Comparison of ENCODE assay signal across 20 cellular contexts in genomic region chr2:193476171-193476800, GRCh38.
DNase-seq lines count a peak whose midpoint lies in the region; ATAC-seq and TF ChIP-seq lines count a peak whose summit lies in the region.
"Had no signal": no experiment of that assay in that cellular context is flagged by ENCODE, and none has a peak within 500 bp of the region (broad histone marks: within the 10 kb centered on the region; RNA-seq: fewer than 3 reads in every experiment).

No MANE protein-coding gene starts in this region.

- CTCF ChIA-PET in activated B cell treated with CpG ODN at 0.5 μM for 24 hours (lab: Charles Lee) = no interaction called here

- H3K27me3 Mint-ChIP-seq in activated B cell treated with CpG ODN at 0.5 μM for 24 hours = no peaks in the 10 kb centered on the region
- H3K27me3 Mint-ChIP-seq in stimulated activated memory B cell treated with anti-CD40 and anti-IgM and Interleukin-4, amounts not matched to agents 10 μg/mL and 1 μg/mL and 100 μg/mL, for 72 hours = no peaks in the 10 kb centered on the region

- POLR2A ChIA-PET in activated B cell treated with CpG ODN at 0.5 μM for 24 hours (lab: Charles Lee) = no interaction called here

- intact Hi-C loops in activated B cell treated with CpG ODN at 0.5 μM for 24 hours (cut with micrococcal nuclease) = no loop called here
- intact Hi-C loops in ascending aorta (cut with DNase I) = no loop called here

- H3K4me1 Mint-ChIP-seq in activated B cell treated with CpG ODN at 0.5 μM for 24 hours = peaks cover 30% of the 10 kb centered on the region
- peaks cover 15% of the 10 kb centered on the region for H3K4me1 Mint-ChIP-seq in stimulated activated memory B cell treated with anti-CD40 and anti-IgM and Interleukin-4, amounts not matched to agents 10 μg/mL and 1 μg/mL and 100 μg/mL, for 72 hours
- H3K4me1 Mint-ChIP-seq: neural crest cell had no signal

- no peaks in the 10 kb centered on the region for H3K9me3 ChIP-seq in ascending aorta
- H3K9me3 ChIP-seq: SJCRH30, testis had no signal

- DNase-seq in HT1080 (ENCODE audit: low read depth) (peak; percentile 8), activated B cell treated with CpG ODN at 0.5 μM for 24 hours (no peak), COLO829 (ENCODE audit: low spot score) (no peak), ascending aorta (ENCODE audit: low spot score in 2 of 2) (no peak)
- no peak for DNase-seq in activated effector memory CD4-positive, alpha-beta T cell treated with Interleukin-2 at 50 U/mL for 16 hours
- DNase-seq: activated CD8-positive, alpha-beta memory T cell treated with anti-CD3 and anti-CD28 coated beads, Interleukin-2, amount 50 U/mL, for 48 hours; activated naive CD4-positive, alpha-beta T cell treated with anti-CD3 and anti-CD28 coated beads for 36 hours; AML-193; brain microvascular endothelial cell; HFFc6; mesenchymal stem cell; NCI-H1694; NCI-H446; retina; SJCRH30; testis had no signal

- no peak overlapping the region for H3K27ac ChIP-seq in ascending aorta
- H3K27ac ChIP-seq: brain microvascular endothelial cell, SJCRH30, testis had no signal

- no peaks in the 10 kb centered on the region for H3K36me3 Mint-ChIP-seq in activated B cell treated with CpG ODN at 0.5 μM for 24 hours (ENCODE audit: low read depth)
- H3K36me3 Mint-ChIP-seq in stimulated activated memory B cell treated with anti-CD40 and anti-IgM and Interleukin-4, amounts not matched to agents 10 μg/mL and 1 μg/mL and 100 μg/mL, for 72 hours = no peaks in the 10 kb centered on the region

- TF ChIP-seq CTCF in activated B cell treated with CpG ODN at 0.5 μM for 24 hours (IDR thresholded peaks at IDR 0.05) (no peak), ascending aorta (IDR thresholded peaks at IDR 0.05) (no peak)

- H3K4me1 ChIP-seq in ascending aorta = no peaks in the 10 kb centered on the region
- H3K4me1 ChIP-seq: SJCRH30, testis had no signal

- no peak overlapping the region for H3K4me3 ChIP-seq in ascending aorta
- H3K4me3 ChIP-seq: SJCRH30, testis had no signal

- peak overlapping the region; percentile 68 for H3K27ac Mint-ChIP-seq in activated B cell treated with CpG ODN at 0.5 μM for 24 hours
- H3K27ac Mint-ChIP-seq in stimulated activated memory B cell treated with anti-CD40 and anti-IgM and Interleukin-4, amounts not matched to agents 10 μg/mL and 1 μg/mL and 100 μg/mL, for 72 hours = peak overlapping the region; percentile 16
- H3K27ac Mint-ChIP-seq: activated naive CD4-positive, alpha-beta T cell treated with anti-CD3 and anti-CD28 coated beads for 36 hours; HFFc6 had no signal

- H3K4me3 Mint-ChIP-seq in activated B cell treated with CpG ODN at 0.5 μM for 24 hours = peak overlapping the region; percentile 42
- peak overlapping the region; percentile 21 for H3K4me3 Mint-ChIP-seq in stimulated activated memory B cell treated with anti-CD40 and anti-IgM and Interleukin-4, amounts not matched to agents 10 μg/mL and 1 μg/mL and 100 μg/mL, for 72 hours
- H3K4me3 Mint-ChIP-seq: activated naive CD4-positive, alpha-beta T cell treated with anti-CD3 and anti-CD28 coated beads for 36 hours; HFFc6; neural crest cell had no signal

- no peaks in the 10 kb centered on the region for H3K36me3 ChIP-seq in ascending aorta
- H3K36me3 ChIP-seq: brain microvascular endothelial cell, SJCRH30 had no signal

- peaks cover 3% of the 10 kb centered on the region for H3K9me3 Mint-ChIP-seq in activated B cell treated with CpG ODN at 0.5 μM for 24 hours
- H3K9me3 Mint-ChIP-seq in stimulated activated memory B cell treated with anti-CD40 and anti-IgM and Interleukin-4, amounts not matched to agents 10 μg/mL and 1 μg/mL and 100 μg/mL, for 72 hours = peaks cover 7% of the 10 kb centered on the region

- no peaks in the 10 kb centered on the region for H3K27me3 ChIP-seq in ascending aorta
- H3K27me3 ChIP-seq: brain microvascular endothelial cell, SJCRH30, testis had no signal

- ATAC-seq in GM18909 (IDR thresholded peaks at IDR 0.05; ENCODE audit: poor library complexity, unreplicated experiment) (peak; percentile 53), activated B cell treated with CpG ODN at 0.5 μM for 24 hours (ENCODE audit: low read depth) (peak; percentile 72), HG03097 (IDR thresholded peaks at IDR 0.05; ENCODE audit: low FRiP score, unreplicated experiment) (no peak)
- peak; percentile 81 for ATAC-seq in stimulated activated memory B cell treated with anti-CD40 and anti-IgM and Interleukin-4, amounts not matched to agents 10 μg/mL and 1 μg/mL and 100 μg/mL, for 72 hours
